26 cellular contexts compared by ENCODE assay signal in genomic region chr12:28010036-28010435, GRCh38. TPM values are rescaled to one million over a fixed set of nuclear protein-coding genes. Genes with fewer than 3 reads are reported as not detected.
DNase-seq lines count a peak whose midpoint lies in the region; ATAC-seq, FAIRE-seq and TF ChIP-seq lines count a peak whose summit lies in the region.
"Had no signal": no experiment of that assay in that cellular context is flagged by ENCODE, and none has a peak within 500 bp of the region (broad histone marks: within the 10 kb centered on the region; RNA-seq: fewer than 3 reads in every experiment).

No MANE protein-coding gene starts in this region.

- H3K4ac ChIP-seq in IMR-90 (ENCODE audit: low read depth, low read length) = no peak overlapping the region

- no peak overlapping the region for H4K91ac ChIP-seq in IMR-90 (ENCODE audit: insufficient read depth, low read depth, low read length)

- H3K9ac ChIP-seq in IMR-90 (ENCODE audit: low read depth, low read length) = no peak overlapping the region
- H3K9ac ChIP-seq in K562 (ENCODE audit: insufficient read depth in 1 of 2, low read depth in 2 of 2, low read length in 2 of 2) = no peak overlapping the region
- H3K9ac ChIP-seq: BLaER1 had no signal

- in situ Hi-C loops in IMR-90 (cut with MboI; ENCODE audit: low sequenced_read_pairs) = no loop called here
- in situ Hi-C loops in K562 (cut with MboI) = no loop called here

- no peak overlapping the region for H2AFZ ChIP-seq in IMR-90 (replicated peaks; ENCODE audit: low read length, poor library complexity)
- peak overlapping the region; percentile 76; the same call in 1 of the 2 replicates for H2AFZ ChIP-seq in K562 (ENCODE audit: low read depth, low read length)

- H3K9me3 ChIP-seq in A549 (no peaks in the 10 kb centered on the region; the same call in 2 of the 3 replicates), IMR-90 (ENCODE audit: control insufficient read depth, insufficient read depth, low read length) (no peaks in the 10 kb centered on the region), K562 (replicated peaks; ENCODE audit: control insufficient read depth, insufficient read depth, low read depth, low read length) (no peaks in the 10 kb centered on the region)
- H3K9me3 ChIP-seq: BE2C, BLaER1 had no signal

- H4K5ac ChIP-seq in IMR-90 (ENCODE audit: low read depth, low read length) = no peak overlapping the region

- H2AK5ac ChIP-seq in IMR-90 (ENCODE audit: low read depth, low read length) = no peak overlapping the region

- no peak for TF ChIP-seq CTCF in A549 (IDR thresholded peaks at IDR 0.05)
- TF ChIP-seq CTCF in IMR-90 (conservative IDR thresholded peaks at IDR 0.05; ENCODE audit: low read depth, low read length) = no peak
- no peak for TF ChIP-seq CTCF in K562 (IDR thresholded peaks at IDR 0.05 in 2 of 3, conservative IDR thresholded peaks at IDR 0.05 in 1 of 3; ENCODE audit: insufficient read depth in 2 of 3, low read depth in 1 of 3, low read length in 3 of 3)

- no peaks in the 10 kb centered on the region for H3K36me3 Mint-ChIP-seq in stimulated activated effector memory CD8-positive, alpha-beta T cell treated with anti-CD3 and anti-CD28 coated beads, Interleukin-12 subunit alpha, Interleukin-12 subunit beta, amount 100 ng/mL, for 72 hours
- H3K36me3 Mint-ChIP-seq: CD14-positive monocyte; CD4-positive, CD25-positive, alpha-beta regulatory T cell had no signal

- no peak overlapping the region for H4K8ac ChIP-seq in IMR-90 (ENCODE audit: low read depth in 2 of 2, low read length in 2 of 2)

- TF ChIP-seq RAD21 in A549 (conservative IDR thresholded peaks at IDR 0.05 in 1 of 2, IDR thresholded peaks at IDR 0.05 in 1 of 2) = no peak
- no peak for TF ChIP-seq RAD21 in IMR-90 (IDR thresholded peaks at IDR 0.05; ENCODE audit: low read length)
- no peak for TF ChIP-seq RAD21 in K562 (CRISPR knock-in tag; conservative IDR thresholded peaks at IDR 0.05 in 1 of 2, IDR thresholded peaks at IDR 0.05 in 1 of 2)

- POLR2A ChIA-PET in A549 (lab: Yijun Ruan, JAX) = no interaction called here
- POLR2A ChIA-PET in IMR-90 (lab: Charles Lee; ENCODE audit: unreplicated experiment) = no interaction called here
- POLR2A ChIA-PET in K562 (lab: Yijun Ruan, JAX) = no interaction called here

- H3K23ac ChIP-seq in IMR-90 (ENCODE audit: low read depth, low read length) = no peak overlapping the region

- CTCF ChIA-PET in A549 (lab: Yijun Ruan, JAX) (no interaction called here), IMR-90 (lab: Yijun Ruan, JAX) (interaction anchor here (2.0 kb wide), 1 partner anchor 13 kb away, joined by 5 read pairs; no protein-coding TSS in a partner anchor), K562 (lab: Yijun Ruan, JAX; ENCODE audit: low intra/inter-chr PET ratio) (no interaction called here)

- no peaks in the 10 kb centered on the region for H3K4me1 Mint-ChIP-seq in stimulated activated effector memory CD8-positive, alpha-beta T cell treated with anti-CD3 and anti-CD28 coated beads, Interleukin-12 subunit alpha, Interleukin-12 subunit beta, amount 100 ng/mL, for 72 hours
- H3K4me1 Mint-ChIP-seq: CD14-positive monocyte; CD4-positive, alpha-beta memory T cell; CD4-positive, CD25-positive, alpha-beta regulatory T cell; CD8-positive, alpha-beta memory T cell had no signal

- intact Hi-C loops in IMR-90 (cut with micrococcal nuclease) (no loop called here), K562 (cut with micrococcal nuclease) (no loop called here)

- TF ChIP-seq EP300 in A549 (IDR thresholded peaks at IDR 0.05) = no peak
- no peak for TF ChIP-seq EP300 in K562 (IDR thresholded peaks at IDR 0.05; ENCODE audit: low read length)

- H3K4me2 ChIP-seq in A549 = no peak overlapping the region
- no peak overlapping the region for H3K4me2 ChIP-seq in IMR-90 (ENCODE audit: low read depth, low read length)
- no peak overlapping the region for H3K4me2 ChIP-seq in K562 (ENCODE audit: insufficient read depth, low read length)
- H3K4me2 ChIP-seq: BLaER1 had no signal

- no peak overlapping the region for H2AK9ac ChIP-seq in IMR-90 (replicated peaks; ENCODE audit: low read depth, low read length, poor library complexity)

- no peaks in the 10 kb centered on the region for H3K4me1 ChIP-seq in A549
- H3K4me1 ChIP-seq in IMR-90 (ENCODE audit: control insufficient read depth, insufficient read depth, low read length) = no peaks in the 10 kb centered on the region
- peaks cover 0 to 21% of the 10 kb centered on the region in 2 experiments; a peak in 4 of 5 replicates for H3K4me1 ChIP-seq in K562 (replicated peaks in 1 of 2; ENCODE audit: control insufficient read depth in 2 of 2, insufficient read depth in 2 of 2, low read length in 2 of 2)
- H3K4me1 ChIP-seq: BE2C, BLaER1 had no signal

- FAIRE-seq in A549 (lab: Jason Lieb, UNC) = no peak
- FAIRE-seq in K562 (lab: Jason Lieb, UNC) = no peak
- FAIRE-seq: GM12878, GM12892, GM18507 had no signal

- no peak overlapping the region for H2BK5ac ChIP-seq in IMR-90 (ENCODE audit: low read depth, low read length, poor library complexity, severe bottlenecking)

- no peak overlapping the region for H3K14ac ChIP-seq in IMR-90 (replicated peaks; ENCODE audit: low read depth, low read length)

- no peak overlapping the region for H2BK15ac ChIP-seq in IMR-90 (ENCODE audit: low read depth, low read length)

- H3K27ac Mint-ChIP-seq in stimulated activated effector memory CD8-positive, alpha-beta T cell treated with anti-CD3 and anti-CD28 coated beads, Interleukin-12 subunit alpha, Interleukin-12 subunit beta, amount 100 ng/mL, for 72 hours = no peak overlapping the region
- H3K27ac Mint-ChIP-seq: CD14-positive monocyte; CD4-positive, alpha-beta memory T cell; CD4-positive, CD25-positive, alpha-beta regulatory T cell; CD8-positive, alpha-beta memory T cell had no signal

- no TSS peak for BruUV-seq in IMR-90 (replicated peaks; lab: Mats Ljungman, UMichigan)
- BruUV-seq in K562 (replicated peaks; lab: Mats Ljungman, UMichigan) = no TSS peak

- WGBS in A549 (ENCODE audit: missing lambda C conversion rate) = 30% methylated on average over 2 of the region's 2 CpGs
- no CpG with 5 or more reads among the region's 2 CpGs for WGBS in IMR-90 (ENCODE audit: extremely low coverage in 2 of 2, insufficient read length in 1 of 2), 2 experiments
- WGBS in K562 (ENCODE audit: insufficient coverage, low coverage, missing lambda C conversion rate) = 24% methylated on average over 2 of the region's 2 CpGs

- dilution Hi-C loops in IMR-90 (cut with HindIII; ENCODE audit: low sequenced_read_pairs, unreplicated experiment) = no loop called here

- no peaks in the 10 kb centered on the region for H3K79me2 ChIP-seq in K562 (ENCODE audit: control insufficient read depth, insufficient read depth, low read length)

- H2BK20ac ChIP-seq in IMR-90 (ENCODE audit: low read depth, low read length) = no peak overlapping the region

- ATAC-seq in A549 = no peak
- no peak for ATAC-seq in IMR-90 (ENCODE audit: low read depth)
- no peak for ATAC-seq in K562
- no peak for ATAC-seq in stimulated activated effector memory CD8-positive, alpha-beta T cell treated with anti-CD3 and anti-CD28 coated beads, Interleukin-12 subunit alpha, Interleukin-12 subunit beta, amount 100 ng/mL, for 72 hours
- ATAC-seq in GM21447 (IDR thresholded peaks at IDR 0.05; ENCODE audit: unreplicated experiment) = no peak
- ATAC-seq: GM12878 had no signal

- no peak overlapping the region for H2BK120ac ChIP-seq in IMR-90 (ENCODE audit: low read depth, low read length)

- H3K36me3 ChIP-seq in IMR-90 (ENCODE audit: control insufficient read depth, insufficient read depth, low read length) (no peaks in the 10 kb centered on the region), K562 (ENCODE audit: control insufficient read depth, insufficient read depth, low read length) (no peaks in the 10 kb centered on the region)
- H3K36me3 ChIP-seq: BE2C, BLaER1 had no signal

- no peak overlapping the region for H3K18ac ChIP-seq in IMR-90 (ENCODE audit: low read depth, low read length)

- H4K20me1 ChIP-seq in IMR-90 (ENCODE audit: insufficient read depth, low read length) = no peaks in the 10 kb centered on the region
- H4K20me1 ChIP-seq in K562 (replicated peaks; ENCODE audit: control insufficient read depth, insufficient read depth, low read length) = no peaks in the 10 kb centered on the region
- H4K20me1 ChIP-seq: BLaER1 had no signal

- H3K9me1 ChIP-seq in IMR-90 (ENCODE audit: insufficient read depth, low read length) = no peaks in the 10 kb centered on the region
- H3K9me1 ChIP-seq in K562 (ENCODE audit: control insufficient read depth, insufficient read depth, low read length) = no peaks in the 10 kb centered on the region

- H3K27ac ChIP-seq in A549 (no peak overlapping the region), IMR-90 (ENCODE audit: insufficient read depth, low read length) (no peak overlapping the region), K562 (ENCODE audit: extremely low read depth, low read depth, low read length) (no peak overlapping the region)
- H3K27ac ChIP-seq: BLaER1 had no signal

- H3K4me3 Mint-ChIP-seq in stimulated activated effector memory CD8-positive, alpha-beta T cell treated with anti-CD3 and anti-CD28 coated beads, Interleukin-12 subunit alpha, Interleukin-12 subunit beta, amount 100 ng/mL, for 72 hours = no peak overlapping the region
- H3K4me3 Mint-ChIP-seq: CD14-positive monocyte; CD4-positive, alpha-beta memory T cell; CD4-positive, CD25-positive, alpha-beta regulatory T cell; CD8-positive, alpha-beta memory T cell had no signal

- H3K9me3 Mint-ChIP-seq in stimulated activated effector memory CD8-positive, alpha-beta T cell treated with anti-CD3 and anti-CD28 coated beads, Interleukin-12 subunit alpha, Interleukin-12 subunit beta, amount 100 ng/mL, for 72 hours = no peaks in the 10 kb centered on the region

- no peaks in the 10 kb centered on the region for H3K27me3 ChIP-seq in IMR-90 (ENCODE audit: control insufficient read depth, insufficient read depth, low read length)
- H3K27me3 ChIP-seq in K562 (ENCODE audit: control insufficient read depth in 2 of 2, insufficient read depth in 2 of 2, low read length in 2 of 2) = no peaks in the 10 kb centered on the region
- H3K27me3 ChIP-seq: BE2C, BLaER1 had no signal

- no peak overlapping the region for H3K56ac ChIP-seq in IMR-90 (ENCODE audit: extremely low read depth, insufficient read depth, low read length)

- H3K4me3 ChIP-seq in A549 (no peak overlapping the region), IMR-90 (ENCODE audit: insufficient read depth, low read depth, low read length) (no peak overlapping the region), K562 (no peak overlapping the region)
- H3K4me3 ChIP-seq: BLaER1, GM12878 had no signal

- DNase-seq in A549 (ENCODE audit: low read depth in 1 of 2, low spot score in 1 of 2) = no peak
- no peak for DNase-seq in IMR-90
- DNase-seq in K562 (ENCODE audit: extremely low read depth in 1 of 4, low spot score in 3 of 4) = no peak
- DNase-seq in stimulated activated effector memory CD8-positive, alpha-beta T cell treated with anti-CD3 and anti-CD28 coated beads, Interleukin-12 subunit alpha, Interleukin-12 subunit beta, amount 100 ng/mL, for 72 hours (ENCODE audit: low spot score in 2 of 2) = no peak
- no peak for DNase-seq in NCI-H2227 (lab: John Stamatoyannopoulos, UW; ENCODE audit: unreplicated experiment)
- DNase-seq: ACHN; BE2C; C1 segment of cervical spinal cord; CD4-positive, alpha-beta memory T cell; CD4-positive, CD25-positive, alpha-beta regulatory T cell; CD8-positive, alpha-beta memory T cell; COR-L47; DMS 273 treated with DMSO at 0.1 percent for 48 hours; DMS153; DMS53; DMS79; DND-41; EL; GDM1 had no signal

- no peaks in the 10 kb centered on the region for H3K79me1 ChIP-seq in IMR-90 (ENCODE audit: low read depth in 1 of 2, low read length in 2 of 2)

- TF ChIP-seq POLR2A in A549 (IDR thresholded peaks at IDR 0.05; ENCODE audit: low read length) (no peak), IMR-90 (IDR thresholded peaks at IDR 0.05; ENCODE audit: low read depth, low read length) (no peak), K562 (conservative IDR thresholded peaks at IDR 0.05) (no peak)

RNA-seq across cellular contexts. Expression of gene PTHLH, which starts 37.5 kb away (rescaled TPM):
- polyA plus RNA-seq in A549 (2011; rRNA removed) (25.7 and 27.9 TPM in 2 replicates), A549 (2017; fragmentation: RNase III; extraction: RNeasy Plus Mini Kit Qiagen cat#74134 plus additional on column Dnase treatment) (7.7 to 13.4 TPM (median 10.9 TPM) in 3 replicates), IMR-90 (2012; rRNA removed) (1.3 and 1.6 TPM in 2 replicates), K562 (2011; rRNA removed) (1.1 and 2.5 TPM in 2 replicates), K562 (2014; fragmentation: Illumina TruSeq; extraction: Trizol) (0.68 and 0.85 TPM in 2 replicates), K562 (2014; fragmentation: Nextera tagmentation; extraction: Ambion mirVana) (under 1 TPM; 0.14 TPM), K562 (2014; rRNA removed) (0.74 and 1.2 TPM in 2 replicates)
- 23.9 and 24.1 TPM in 2 replicates for polyA plus RNA-seq in A549 (2012; cell fraction: cytosol; rRNA removed)
- 35.0 and 41.7 TPM in 2 replicates for polyA plus RNA-seq in A549 (2012; cell fraction: nucleus; rRNA removed)
- 11.5 and 12.7 TPM in 2 replicates for polyA minus RNA-seq in A549 (2011; rRNA and poly(A)+ RNA removed)
- total RNA-seq in IMR-90 (2012; rRNA removed) (0.36 and 0.83 TPM in 2 replicates), K562 (2014; rRNA removed) (0.91 and 1.2 TPM in 2 replicates), K562 (2014; rRNA removed; fragmentation: Illumina TruSeq; extraction: Trizol) (0.40 and 0.54 TPM in 2 replicates), K562 (2015; rRNA removed; fragmentation: Illumina TruSeq; extraction: Trizol) (0.23 and 0.51 TPM in 2 replicates), K562 (2021) (0.78 and 0.98 TPM in 2 replicates)
- 1.0 and 2.0 TPM in 2 replicates for polyA plus RNA-seq in IMR-90 (2012; cell fraction: cytosol; rRNA removed)
- 1.7 and 3.0 TPM in 2 replicates for polyA plus RNA-seq in IMR-90 (2012; cell fraction: nucleus; rRNA removed; ENCODE audit: low replicate concordance)
- total RNA-seq in K562 (2011; cell fraction: chromatin; rRNA removed; ENCODE audit: low replicate concordance) = 2.9 and 3.2 TPM in 2 replicates
- 1.6 and 4.0 TPM in 2 replicates for total RNA-seq in K562 (2011; cell fraction: nucleolus; rRNA removed)
- total RNA-seq in K562 (2011; cell fraction: nucleoplasm; rRNA removed) = 2.7 and 3.4 TPM in 2 replicates
- polyA plus RNA-seq in K562 (2011; cell fraction: cytosol; rRNA removed) = 1.7 and 5.0 TPM in 2 replicates
- 1.7 and 2.2 TPM in 2 replicates for polyA plus RNA-seq in K562 (2011; cell fraction: nucleus; rRNA removed)
- polyA plus RNA-seq in K562 (2012) = 1.2 and 1.4 TPM in 2 replicates
- 0.60 and 2.7 TPM in 2 replicates for polyA minus RNA-seq in K562 (2011; rRNA and poly(A)+ RNA removed)
- polyA minus RNA-seq in K562 (2011; cell fraction: cytosol; rRNA and poly(A)+ RNA removed) = not detected in 2 replicates
- polyA minus RNA-seq in K562 (2011; cell fraction: nucleus; rRNA and poly(A)+ RNA removed) = 2.0 and 2.6 TPM in 2 replicates
- total RNA-seq: CD4-positive, alpha-beta memory T cell; CD4-positive, CD25-positive, alpha-beta regulatory T cell; G401; GM12878 had no signal
- polyA plus RNA-seq: CD14-positive monocyte; CD4-positive, alpha-beta memory T cell; CD8-positive, alpha-beta memory T cell had no signal

Comparison
In these comparisons a context has a peak if more than half of its experiments do, and no peak if none do; other contexts are left out.
1. Of the 35 proteins assayed by ChIP-seq in both K562 and A549: peak only in K562: none; only in A549: none; in both: MAFK; in neither: 34.